Comparison of ENCODE assay signal across 1 cellular context in the genomic region with DNA sequence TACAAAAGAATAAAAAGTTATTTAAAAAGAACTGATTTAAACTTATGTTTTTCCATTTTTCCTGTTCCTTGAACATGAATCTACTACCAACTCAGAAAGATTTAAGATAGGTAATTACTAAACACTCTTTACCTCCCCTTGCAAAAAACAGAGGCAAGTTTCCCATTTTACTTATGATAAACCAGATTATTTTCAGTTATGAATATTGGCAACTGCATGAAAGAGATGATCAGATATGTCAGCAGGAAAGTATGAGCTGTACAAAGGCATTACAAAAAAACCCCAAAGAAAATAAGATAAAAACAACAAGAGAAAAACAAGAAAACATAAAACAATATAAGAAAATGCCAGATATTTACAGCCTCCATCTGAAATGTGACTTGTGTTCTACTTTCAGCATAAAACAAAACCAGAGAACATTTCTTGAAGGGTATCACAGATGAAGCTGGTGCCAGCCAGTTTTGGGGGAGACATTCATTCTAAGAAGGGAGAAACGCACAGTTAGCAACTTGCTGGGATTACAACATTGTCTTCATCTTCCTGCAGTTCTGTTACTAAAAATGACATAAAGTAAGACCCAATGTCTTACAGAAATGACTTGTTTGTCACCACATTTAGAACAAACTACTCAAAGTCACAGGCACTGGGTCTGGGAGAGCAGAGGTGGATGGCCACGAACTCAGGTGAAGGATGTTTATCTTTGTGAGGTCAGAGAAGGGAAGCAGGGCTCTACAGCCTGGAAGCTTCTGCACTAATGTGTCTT.
TF ChIP-seq lines count a peak whose summit lies in the region.

No MANE protein-coding gene starts in this region.

TF ChIP-seq in SK-N-SH, 30 proteins besides CTCF, POLR2A, EP300 and RAD21:
- TF ChIP-seq TAF1 (IDR thresholded peaks at IDR 0.05; ENCODE audit: borderline replicate concordance, low read depth, low read length) = no peak
- no peak for TF ChIP-seq RXRA (IDR thresholded peaks at IDR 0.05; ENCODE audit: borderline replicate concordance, low read depth)
- TF ChIP-seq YY1 (IDR thresholded peaks at IDR 0.05; ENCODE audit: low read depth) = no peak
- TF ChIP-seq PBX3 (IDR thresholded peaks at IDR 0.05) = no peak
- no peak for TF ChIP-seq NRF1 (IDR thresholded peaks at IDR 0.05; ENCODE audit: low read depth, low read length)
